13 cellular contexts compared by ENCODE assay signal in genomic region chr18:58965930-58966662, GRCh38.
A peak's percentile ranks its signal among the peaks of the same experiment; 100 is the strongest.
DNase-seq lines count a peak whose midpoint lies in the region; ATAC-seq, FAIRE-seq and TF ChIP-seq lines count a peak whose summit lies in the region.
"Had no signal": no experiment of that assay in that cellular context is flagged by ENCODE, and none has a peak within 500 bp of the region (broad histone marks: within the 10 kb centered on the region; RNA-seq: fewer than 3 reads in every experiment).

No MANE protein-coding gene starts in this region.

- H4K91ac ChIP-seq in IMR-90 (ENCODE audit: insufficient read depth, low read depth, low read length) = peak overlapping the region; percentile 38; the same call in 1 of the 2 replicates

- in situ Hi-C loops in IMR-90 (cut with MboI; ENCODE audit: low sequenced_read_pairs) = no loop called here

- WGBS in A549 (ENCODE audit: missing lambda C conversion rate) = 54% methylated on average over 4 of the region's 4 CpGs
- no CpG with 5 or more reads among the region's 4 CpGs for WGBS in IMR-90 (ENCODE audit: extremely low coverage in 2 of 2, insufficient read length in 1 of 2), 2 experiments
- WGBS in suprapubic skin = 58% methylated on average over 4 of the region's 4 CpGs

- H3K9me1 ChIP-seq in IMR-90 (ENCODE audit: insufficient read depth, low read length) = peaks cover 35% of the 10 kb centered on the region

- H3K14ac ChIP-seq in IMR-90 (replicated peaks; ENCODE audit: low read depth, low read length) = peak overlapping the region; percentile 78

- no peak overlapping the region for H2BK15ac ChIP-seq in IMR-90 (ENCODE audit: low read depth, low read length)

- peaks cover 14% of the 10 kb centered on the region for H3K36me3 ChIP-seq in IMR-90 (ENCODE audit: control insufficient read depth, insufficient read depth, low read length)
- peaks cover 20% of the 10 kb centered on the region for H3K36me3 ChIP-seq in suprapubic skin

- no peak for ATAC-seq in A549
- no peak for ATAC-seq in IMR-90 (ENCODE audit: low read depth)
- no peak for ATAC-seq in GM18858 (IDR thresholded peaks at IDR 0.05; ENCODE audit: unreplicated experiment)
- ATAC-seq: mucosa of descending colon had no signal

- TF ChIP-seq EP300 in A549 (IDR thresholded peaks at IDR 0.05) (no peak), suprapubic skin (IDR thresholded peaks at IDR 0.05) (no peak)

- H4K20me1 ChIP-seq in IMR-90 (ENCODE audit: insufficient read depth, low read length) = no peaks in the 10 kb centered on the region; the same call in 1 of the 2 replicates

- no peaks in the 10 kb centered on the region for H3K27me3 ChIP-seq in IMR-90 (ENCODE audit: control insufficient read depth, insufficient read depth, low read length)
- no peaks in the 10 kb centered on the region for H3K27me3 ChIP-seq in suprapubic skin
- H3K27me3 ChIP-seq: MG63 had no signal

- no peak for DNase-seq in A549 (ENCODE audit: low read depth in 1 of 2, low spot score in 1 of 2)
- no peak for DNase-seq in IMR-90
- no peak for DNase-seq in chondrocyte (ENCODE audit: low spot score)
- no peak for DNase-seq in progenitor cell of endocrine pancreas (ENCODE audit: low spot score, unreplicated experiment)
- DNase-seq in suprapubic skin (ENCODE audit: low spot score in 2 of 2) = no peak
- DNase-seq in amygdala (lab: John Stamatoyannopoulos, UW) = no peak
- DNase-seq in DMS114 treated with DMSO at 0.1 percent for 48 hours (lab: John Stamatoyannopoulos, UW; ENCODE audit: unreplicated experiment) = no peak
- DNase-seq: activated T-cell treated with anti-CD3 and anti-CD28 coated beads for 4 hours, MG63, mucosa of descending colon, NCI-H226 had no signal

- no peak overlapping the region for H2AFZ ChIP-seq in IMR-90 (replicated peaks; ENCODE audit: low read length, poor library complexity)

- H2AK9ac ChIP-seq in IMR-90 (replicated peaks; ENCODE audit: low read depth, low read length, poor library complexity) = no peak overlapping the region

- H3K9ac ChIP-seq in IMR-90 (ENCODE audit: low read depth, low read length) = 0 out of 2 replicates have a peak overlapping the region, but pooled peaks have one; percentile 9

- H3K4me3 Mint-ChIP-seq in chondrocyte (ENCODE audit: unreplicated experiment) (no peak overlapping the region), progenitor cell of endocrine pancreas (ENCODE audit: low read depth) (no peak overlapping the region)

- no peak overlapping the region for H3K4me2 ChIP-seq in A549
- peak overlapping the region; percentile 38 for H3K4me2 ChIP-seq in IMR-90 (ENCODE audit: low read depth, low read length)

- peak overlapping the region; percentile 69 for H3K4ac ChIP-seq in IMR-90 (ENCODE audit: low read depth, low read length)

- dilution Hi-C loops in IMR-90 (cut with HindIII; ENCODE audit: low sequenced_read_pairs, unreplicated experiment) = no loop called here

- H3K4me3 ChIP-seq in A549 = no peak overlapping the region
- H3K4me3 ChIP-seq in IMR-90 (ENCODE audit: insufficient read depth, low read depth, low read length) = no peak overlapping the region
- H3K4me3 ChIP-seq in suprapubic skin = no peak overlapping the region
- H3K4me3 ChIP-seq: MG63, mucosa of descending colon had no signal

- no peaks in the 10 kb centered on the region for H3K27me3 Mint-ChIP-seq in chondrocyte (ENCODE audit: low read depth)
- no peaks in the 10 kb centered on the region for H3K27me3 Mint-ChIP-seq in progenitor cell of endocrine pancreas

- TF ChIP-seq CTCF in A549 (IDR thresholded peaks at IDR 0.05) (no peak), IMR-90 (conservative IDR thresholded peaks at IDR 0.05; ENCODE audit: low read depth, low read length) (no peak), chondrocyte (IDR thresholded peaks at IDR 0.05) (no peak), progenitor cell of endocrine pancreas (IDR thresholded peaks at IDR 0.05; ENCODE audit: unreplicated experiment) (no peak), suprapubic skin (IDR thresholded peaks at IDR 0.05) (no peak)

- no TSS peak for BruUV-seq in IMR-90 (replicated peaks; lab: Mats Ljungman, UMichigan)

- no peak for TF ChIP-seq POLR2A in A549 (IDR thresholded peaks at IDR 0.05; ENCODE audit: low read length)
- TF ChIP-seq POLR2A in IMR-90 (IDR thresholded peaks at IDR 0.05; ENCODE audit: low read depth, low read length) = no peak
- TF ChIP-seq POLR2A in suprapubic skin (IDR thresholded peaks at IDR 0.05) = no peak

- CTCF ChIA-PET in A549 (lab: Yijun Ruan, JAX) (no interaction called here), IMR-90 (lab: Yijun Ruan, JAX) (interaction anchor here (0.7 kb wide), 1 partner anchor 8 kb away, joined by 3 read pairs; no protein-coding TSS in a partner anchor)

- H3K4me1 ChIP-seq in A549 = peaks cover 30% of the 10 kb centered on the region; the same call in 2 of the 3 replicates
- peaks cover 24% of the 10 kb centered on the region for H3K4me1 ChIP-seq in IMR-90 (ENCODE audit: control insufficient read depth, insufficient read depth, low read length)
- peaks cover 4% of the 10 kb centered on the region for H3K4me1 ChIP-seq in suprapubic skin

- H3K79me1 ChIP-seq in IMR-90 (ENCODE audit: low read depth in 1 of 2, low read length in 2 of 2) = peaks cover 47 to 70% of the 10 kb centered on the region in 2 experiments

- intact Hi-C loops in IMR-90 (cut with micrococcal nuclease) = no loop called here

- H4K8ac ChIP-seq in IMR-90 (ENCODE audit: low read depth in 2 of 2, low read length in 2 of 2) = peak overlapping the region in 1 of 2 experiments; percentile 46; a peak in 1 of 4 replicates

- H3K9me3 Mint-ChIP-seq in chondrocyte (ENCODE audit: low read depth) = no peaks in the 10 kb centered on the region
- no peaks in the 10 kb centered on the region for H3K9me3 Mint-ChIP-seq in progenitor cell of endocrine pancreas (ENCODE audit: low read depth)

- H3K4me1 Mint-ChIP-seq in chondrocyte (ENCODE audit: low read depth) (peaks cover 43% of the 10 kb centered on the region), progenitor cell of endocrine pancreas (ENCODE audit: low read depth) (peaks cover 4% of the 10 kb centered on the region)

- peak overlapping the region; percentile 75; the same call in 1 of the 2 replicates for H3K23ac ChIP-seq in IMR-90 (ENCODE audit: low read depth, low read length)

- no peak for TF ChIP-seq RAD21 in A549 (conservative IDR thresholded peaks at IDR 0.05 in 1 of 2, IDR thresholded peaks at IDR 0.05 in 1 of 2)
- no peak for TF ChIP-seq RAD21 in IMR-90 (IDR thresholded peaks at IDR 0.05; ENCODE audit: low read length)

- peaks cover 26% of the 10 kb centered on the region for H3K36me3 Mint-ChIP-seq in chondrocyte (ENCODE audit: low read depth)
- peaks cover 30% of the 10 kb centered on the region for H3K36me3 Mint-ChIP-seq in progenitor cell of endocrine pancreas (ENCODE audit: insufficient read depth)

- POLR2A ChIA-PET in A549 (lab: Yijun Ruan, JAX) (no interaction called here), IMR-90 (lab: Charles Lee; ENCODE audit: unreplicated experiment) (no interaction called here)

- no peak overlapping the region; the same call in 1 of the 2 replicates for H3K56ac ChIP-seq in IMR-90 (ENCODE audit: extremely low read depth, insufficient read depth, low read length)

- peak overlapping the region; percentile 43 for H2BK20ac ChIP-seq in IMR-90 (ENCODE audit: low read depth, low read length)

- peak overlapping the region; percentile 35 to 68; a peak in 4 of 6 replicates for H3K27ac ChIP-seq in A549
- H3K27ac ChIP-seq in IMR-90 (ENCODE audit: insufficient read depth, low read length) = peak overlapping the region; percentile 25; the same call in 1 of the 2 replicates
- H3K27ac ChIP-seq in suprapubic skin = no peak overlapping the region
- H3K27ac ChIP-seq: VCaP had no signal

- H2AK5ac ChIP-seq in IMR-90 (ENCODE audit: low read depth, low read length) = no peak overlapping the region

- H2BK5ac ChIP-seq in IMR-90 (ENCODE audit: low read depth, low read length, poor library complexity, severe bottlenecking) = peak overlapping the region; percentile 40

- FAIRE-seq in A549 (lab: Jason Lieb, UNC) = no peak

- peak overlapping the region; percentile 84 for H3K18ac ChIP-seq in IMR-90 (ENCODE audit: low read depth, low read length)

- H2BK120ac ChIP-seq in IMR-90 (ENCODE audit: low read depth, low read length) = peak overlapping the region; percentile 76

- peak overlapping the region; percentile 74 for H3K27ac Mint-ChIP-seq in chondrocyte (ENCODE audit: unreplicated experiment)
- peak overlapping the region; percentile 71 for H3K27ac Mint-ChIP-seq in progenitor cell of endocrine pancreas

- H4K5ac ChIP-seq in IMR-90 (ENCODE audit: low read depth, low read length) = peak overlapping the region; percentile 59

- H3K9me3 ChIP-seq in A549 = no peaks in the 10 kb centered on the region
- H3K9me3 ChIP-seq in IMR-90 (ENCODE audit: control insufficient read depth, insufficient read depth, low read length) = no peaks in the 10 kb centered on the region
- H3K9me3 ChIP-seq in suprapubic skin = no peaks in the 10 kb centered on the region
- H3K9me3 ChIP-seq: MG63, mucosa of descending colon had no signal

TF ChIP-seq in A549, 52 proteins besides CTCF, POLR2A, EP300 and RAD21:
- TF ChIP-seq ZFP36 (IDR thresholded peaks at IDR 0.05; ENCODE audit: borderline replicate concordance, partially characterized antibody) = no peak
- TF ChIP-seq ZC3H11A (IDR thresholded peaks at IDR 0.05) = no peak
- no peak for TF ChIP-seq MAFK (IDR thresholded peaks at IDR 0.05; ENCODE audit: partially characterized antibody)
- no peak for TF ChIP-seq CHD4 (IDR thresholded peaks at IDR 0.05; ENCODE audit: borderline replicate concordance)
- TF ChIP-seq NR3C1 (IDR thresholded peaks at IDR 0.05) = no peak
- TF ChIP-seq FOSB (CRISPR knock-in tag; IDR thresholded peaks at IDR 0.05) = no peak
- no peak for TF ChIP-seq RCOR1 (IDR thresholded peaks at IDR 0.05; ENCODE audit: low read depth, low read length)

TF ChIP-seq in IMR-90, 13 proteins besides CTCF, POLR2A, EP300 and RAD21:
- no peak for TF ChIP-seq RFX5 (IDR thresholded peaks at IDR 0.05; ENCODE audit: low read depth, low read length)
- TF ChIP-seq SMC3 (IDR thresholded peaks at IDR 0.05; ENCODE audit: low read depth, low read length) = no peak
- no peak for TF ChIP-seq CHD1 (IDR thresholded peaks at IDR 0.05; ENCODE audit: low read depth, low read length)
TF ChIP-seq in IMR-90: peak in this region for 0.
